ENCODE assay signal across 2 cellular contexts in genomic region chr14:105412768-105413541, GRCh38.
TF ChIP-seq lines count a peak whose summit lies in the region.

No MANE protein-coding gene starts in this region.

TF ChIP-seq in A549, 52 proteins besides CTCF, POLR2A, EP300 and RAD21 (continued from another document):
- peak; percentile 82 for TF ChIP-seq ZFP36 (IDR thresholded peaks at IDR 0.05; ENCODE audit: borderline replicate concordance, partially characterized antibody)

TF ChIP-seq in H1, 55 proteins besides CTCF, POLR2A, EP300 and RAD21:
- TF ChIP-seq SP2 (IDR thresholded peaks at IDR 0.05; ENCODE audit: low read length), result no peak
- TF ChIP-seq USF2 (IDR thresholded peaks at IDR 0.05; ENCODE audit: low read length), result no peak
- no peak for TF ChIP-seq CREB1 (IDR thresholded peaks at IDR 0.05)
- no peak for TF ChIP-seq CHD1 (IDR thresholded peaks at IDR 0.05; ENCODE audit: low read depth, low read length)
- no peak for TF ChIP-seq BRCA1 (IDR thresholded peaks at IDR 0.05; ENCODE audit: low read depth, low read length)
- no peak for TF ChIP-seq ATF3 (IDR thresholded peaks at IDR 0.05; ENCODE audit: insufficient read depth, low read depth, low read length)
- TF ChIP-seq TCF12 (IDR thresholded peaks at IDR 0.05; ENCODE audit: low read depth, low read length), result no peak
- no peak for TF ChIP-seq TEAD4 (IDR thresholded peaks at IDR 0.05; ENCODE audit: low read depth, low read length)
- TF ChIP-seq KDM5A (IDR thresholded peaks at IDR 0.05; ENCODE audit: low read length), result no peak
- TF ChIP-seq SIRT6 (IDR thresholded peaks at IDR 0.05; ENCODE audit: low read length), result no peak
- TF ChIP-seq CBX5 (IDR thresholded peaks at IDR 0.05; ENCODE audit: low read depth, low read length), result no peak
- TF ChIP-seq RNF2 (IDR thresholded peaks at IDR 0.05; ENCODE audit: borderline replicate concordance, low read depth, low read length, missing control alignments, poor library complexity, severe bottlenecking), result no peak
- no peak for TF ChIP-seq ZNF274 (IDR thresholded peaks at IDR 0.05; ENCODE audit: borderline replicate concordance, extremely low read depth, low read length)
- TF ChIP-seq BACH1 (IDR thresholded peaks at IDR 0.05; ENCODE audit: low read length), result no peak
